In the genomic region with DNA sequence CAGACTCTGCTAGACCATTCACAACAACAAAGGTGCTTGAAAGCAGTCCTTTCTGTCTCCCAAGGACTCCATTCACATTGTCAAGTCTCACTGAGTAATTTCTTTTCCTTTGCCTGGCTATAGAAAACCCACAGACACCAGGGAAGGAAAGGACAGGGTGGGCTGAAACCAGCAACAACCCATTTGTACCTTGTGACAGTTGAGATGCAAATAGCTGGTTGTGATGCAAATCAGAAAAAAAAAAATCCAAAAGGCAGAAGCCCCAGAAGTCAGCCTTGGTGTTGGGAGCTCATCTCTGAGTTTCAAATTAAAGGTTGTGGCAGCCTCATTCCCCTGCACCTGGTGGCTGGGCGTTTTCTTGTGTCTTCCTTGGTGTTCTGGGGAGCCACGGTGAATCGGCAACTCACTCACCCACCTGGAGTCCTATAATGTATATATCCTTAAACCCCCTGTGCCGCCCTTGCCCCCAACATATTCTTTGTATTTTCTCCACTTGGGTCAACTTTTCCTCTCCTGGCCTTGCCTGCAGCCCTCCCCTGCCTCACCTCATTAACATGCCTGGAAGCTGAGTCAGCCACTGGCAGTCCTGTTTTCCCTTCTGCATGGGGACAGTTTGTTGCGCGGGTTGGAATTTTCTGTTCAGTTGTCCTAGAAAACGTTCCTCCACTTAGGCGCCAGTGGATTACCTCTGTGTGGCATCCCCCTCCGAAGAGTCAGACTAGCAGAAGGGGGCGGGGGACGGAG, we compare ENCODE assay signal across 8 cellular contexts.
A peak's percentile ranks its signal among the peaks of the same experiment; 100 is the strongest.
DNase-seq lines count a peak whose midpoint lies in the region; ATAC-seq, FAIRE-seq and TF ChIP-seq lines count a peak whose summit lies in the region.

No MANE protein-coding gene starts in this region.

- H3K27me3 Mint-ChIP-seq in natural killer cell treated with Interleukin-12 subunit alpha and Interleukin-12 subunit beta and Interleukin-15 and Interleukin-18, amount 100 ng/mL, for 72 hours, result no peaks in the 10 kb centered on the region
- peaks cover 9 to 10% of the 10 kb centered on the region in 2 donors for H3K27me3 Mint-ChIP-seq in CD8-positive, alpha-beta memory T cell

- no peaks in the 10 kb centered on the region for H3K4me1 Mint-ChIP-seq in natural killer cell treated with Interleukin-12 subunit alpha and Interleukin-12 subunit beta and Interleukin-15 and Interleukin-18, amount 100 ng/mL, for 72 hours (ENCODE audit: low read depth in 2 of 2)
- no peaks in the 10 kb centered on the region for H3K4me1 Mint-ChIP-seq in CD8-positive, alpha-beta memory T cell

- no peak for ATAC-seq in GM21529 (IDR thresholded peaks at IDR 0.05; ENCODE audit: unreplicated experiment)
- no peak for ATAC-seq in natural killer cell treated with Interleukin-12 subunit alpha and Interleukin-12 subunit beta and Interleukin-15 and Interleukin-18, amount 100 ng/mL, for 72 hours

- H2BK15ac ChIP-seq in H1 (ENCODE audit: low read length) (no peak overlapping the region), mesendoderm (replicated peaks; ENCODE audit: low read depth) (no peak overlapping the region)

- TF ChIP-seq RAD21 in H1 (IDR thresholded peaks at IDR 0.05 in 1 of 2, conservative IDR thresholded peaks at IDR 0.05 in 1 of 2; ENCODE audit: low read depth in 2 of 2, low read length in 2 of 2), result no peak

- TF ChIP-seq POLR2A in H1 (IDR thresholded peaks at IDR 0.05; ENCODE audit: control extremely low read depth in 1 of 2, low read depth in 2 of 2, low read length in 2 of 2), result no peak

- POLR2A ChIA-PET in H1 (lab: Charles Lee; ENCODE audit: partially characterized antibody), result interaction anchor here (0.7 to 1.6 kb wide), 8 partner anchors 10 to 253 kb away, joined by 3 to 7 read pairs (median 3); no protein-coding TSS in a partner anchor
- POLR2A ChIA-PET in CD8-positive, alpha-beta memory T cell (lab: Charles Lee), result interaction anchor here (0.7 kb wide), 1 partner anchor 181 kb away, joined by 3 read pairs; no protein-coding TSS in a partner anchor

- H3K23me2 ChIP-seq in H1 (ENCODE audit: low read depth, low read length), result no peaks in the 10 kb centered on the region; the same call in 1 of the 2 replicates

- H3K9ac ChIP-seq in H1 (replicated peaks in 1 of 4; ENCODE audit: extremely low read depth in 1 of 4, low read depth in 3 of 4, low read length in 3 of 4) (no peak overlapping the region; a peak in 1 of 7 replicates), mesendoderm (ENCODE audit: low read length) (no peak overlapping the region)

- peak overlapping the region; percentile 12 for H4K5ac ChIP-seq in H1 (ENCODE audit: insufficient read length, low read depth, low read length)
- H4K5ac ChIP-seq in mesendoderm (ENCODE audit: low read length), result no peak overlapping the region

- H4K8ac ChIP-seq in H1 (ENCODE audit: extremely low read depth, insufficient read depth, low read length) (no peak overlapping the region), mesendoderm (ENCODE audit: low read depth, low read length) (no peak overlapping the region)

- no peak overlapping the region for H2AFZ ChIP-seq in H1 (ENCODE audit: low read length)

- DNase-seq in 8988T (peak; percentile 60), NAMALWA (ENCODE audit: low spot score) (peak; percentile 64), H1 (ENCODE audit: low read depth in 1 of 2, low spot score in 2 of 2) (no peak), mesendoderm (peak; percentile 82)
- DNase-seq in natural killer cell treated with Interleukin-12 subunit alpha and Interleukin-12 subunit beta and Interleukin-15 and Interleukin-18, amount 100 ng/mL, for 72 hours (ENCODE audit: low spot score), result no peak
- DNase-seq in CD8-positive, alpha-beta memory T cell, result no peak
- DNase-seq in activated effector memory CD4-positive, alpha-beta T cell treated with anti-CD3 and anti-CD28 coated beads, Interleukin-2, amount 50 U/mL, for 16 hours, result no peak

- H3K4ac ChIP-seq in H1 (replicated peaks; ENCODE audit: insufficient read length, low read depth, low read length), result no peak overlapping the region
- H3K4ac ChIP-seq in mesendoderm (ENCODE audit: low read depth, low read length), result no peak overlapping the region

- no peaks in the 10 kb centered on the region for H3K9me3 Mint-ChIP-seq in natural killer cell treated with Interleukin-12 subunit alpha and Interleukin-12 subunit beta and Interleukin-15 and Interleukin-18, amount 100 ng/mL, for 72 hours
- no peaks in the 10 kb centered on the region for H3K9me3 Mint-ChIP-seq in CD8-positive, alpha-beta memory T cell

- no peak overlapping the region for H4K91ac ChIP-seq in H1 (replicated peaks; ENCODE audit: insufficient read length, low read length)

- H3K27ac ChIP-seq in H1 (ENCODE audit: low read depth, low read length) (no peak overlapping the region; the same call in 1 of the 2 replicates), mesendoderm (ENCODE audit: low read depth, low read length) (peak overlapping the region; percentile 51)
- no peak overlapping the region for H3K27ac ChIP-seq in CD8-positive, alpha-beta memory T cell (ENCODE audit: low read depth, low read length)

- H2BK120ac ChIP-seq in H1 (replicated peaks; ENCODE audit: low read depth, low read length), result peak overlapping the region; percentile 13
- no peak overlapping the region for H2BK120ac ChIP-seq in mesendoderm (ENCODE audit: low read depth, low read length)

- H3K27me3 ChIP-seq in H1 (replicated peaks in 1 of 4; ENCODE audit: control insufficient read depth in 3 of 4, extremely low read depth in 1 of 4, insufficient read depth in 3 of 4, low read length in 3 of 4) (no peaks in the 10 kb centered on the region; a peak in 1 of 7 replicates), mesendoderm (ENCODE audit: insufficient read depth, low read length, poor library complexity) (no peaks in the 10 kb centered on the region)
- no peaks in the 10 kb centered on the region for H3K27me3 ChIP-seq in CD8-positive, alpha-beta memory T cell (ENCODE audit: insufficient read depth, low read length, poor library complexity, severe bottlenecking)

- CTCF ChIA-PET in H1 (lab: Charles Lee; ENCODE audit: partially characterized antibody), result interaction anchor here (0.5 to 16.1 kb wide), 25 partner anchors 8 to 307 kb away, joined by 3 to 169 read pairs (median 4); a partner anchor contains a TSS
- CTCF ChIA-PET in CD8-positive, alpha-beta memory T cell (lab: Charles Lee), result no interaction called here

- no peak overlapping the region for H3K4me3 Mint-ChIP-seq in natural killer cell treated with Interleukin-12 subunit alpha and Interleukin-12 subunit beta and Interleukin-15 and Interleukin-18, amount 100 ng/mL, for 72 hours
- no peak overlapping the region for H3K4me3 Mint-ChIP-seq in CD8-positive, alpha-beta memory T cell

- H3K79me2 ChIP-seq in H1 (ENCODE audit: control insufficient read depth in 1 of 2, insufficient read depth in 2 of 2, low read length in 2 of 2) (no peaks in the 10 kb centered on the region), mesendoderm (ENCODE audit: control insufficient read depth, insufficient read depth, low read length) (no peaks in the 10 kb centered on the region)

- H3K4me3 ChIP-seq in H1 (ENCODE audit: extremely low read depth in 1 of 4, insufficient read depth in 2 of 4, low read depth in 3 of 4, low read length in 4 of 4), result peak overlapping the region in 1 of 4 experiments; percentile 33; a peak in 4 of 8 replicates
- H3K4me3 ChIP-seq in mesendoderm (ENCODE audit: low read length), result no peak overlapping the region
- no peak overlapping the region for H3K4me3 ChIP-seq in CD8-positive, alpha-beta memory T cell (ENCODE audit: low read length)

- H3K79me1 ChIP-seq in H1 (ENCODE audit: low read depth, low read length) (no peaks in the 10 kb centered on the region), mesendoderm (ENCODE audit: low read length) (no peaks in the 10 kb centered on the region)

- no peak overlapping the region for H3K23ac ChIP-seq in H1 (ENCODE audit: insufficient read length)
- no peak overlapping the region for H3K23ac ChIP-seq in mesendoderm (ENCODE audit: low read length)

- H3K56ac ChIP-seq in H1 (replicated peaks; ENCODE audit: insufficient read length, low read depth, low read length) (no peak overlapping the region), mesendoderm (ENCODE audit: low read length) (peak overlapping the region; percentile 70)

- H3K14ac ChIP-seq in H1 (ENCODE audit: insufficient read length), result no peak overlapping the region

- H3K27ac Mint-ChIP-seq in natural killer cell treated with Interleukin-12 subunit alpha and Interleukin-12 subunit beta and Interleukin-15 and Interleukin-18, amount 100 ng/mL, for 72 hours, result no peak overlapping the region
- no peak overlapping the region for H3K27ac Mint-ChIP-seq in CD8-positive, alpha-beta memory T cell

- peak overlapping the region; percentile 95 for H2BK12ac ChIP-seq in H1 (ENCODE audit: low read depth, low read length)

- no peaks in the 10 kb centered on the region for H4K20me1 ChIP-seq in H1 (replicated peaks in 1 of 2; ENCODE audit: control insufficient read depth in 1 of 2, insufficient read depth in 2 of 2, low read length in 2 of 2)

- TF ChIP-seq CTCF in H1 (IDR thresholded peaks at IDR 0.05; ENCODE audit: control extremely low read depth in 1 of 3, insufficient read depth in 1 of 3, low read depth in 1 of 3, low read length in 3 of 3), result no peak

- H3K9me3 ChIP-seq in H1 (ENCODE audit: insufficient read depth in 2 of 2, low read depth in 1 of 2, low read length in 1 of 2), result peaks cover 0 to 4% of the 10 kb centered on the region in 2 experiments; a peak in 1 of 4 replicates
- no peaks in the 10 kb centered on the region for H3K9me3 ChIP-seq in CD8-positive, alpha-beta memory T cell (ENCODE audit: low read length)

- H2BK20ac ChIP-seq in H1 (ENCODE audit: low read length), result peak overlapping the region; percentile 40; the same call in 1 of the 2 replicates

- peak overlapping the region; percentile 66; the same call in 1 of the 2 replicates for H2AK5ac ChIP-seq in H1 (ENCODE audit: low read depth, low read length)
- no peak overlapping the region for H2AK5ac ChIP-seq in mesendoderm (ENCODE audit: low read length)

- no peaks in the 10 kb centered on the region for H3K36me3 Mint-ChIP-seq in natural killer cell treated with Interleukin-12 subunit alpha and Interleukin-12 subunit beta and Interleukin-15 and Interleukin-18, amount 100 ng/mL, for 72 hours
- no peaks in the 10 kb centered on the region for H3K36me3 Mint-ChIP-seq in CD8-positive, alpha-beta memory T cell

- peak overlapping the region; percentile 52 to 82 for H3K4me2 ChIP-seq in H1 (ENCODE audit: insufficient read depth in 1 of 2, low read depth in 2 of 2, low read length in 2 of 2)
- H3K4me2 ChIP-seq in mesendoderm (ENCODE audit: low read length), result no peak overlapping the region

- H2BK5ac ChIP-seq in H1 (ENCODE audit: low read depth, low read length) (peak overlapping the region; percentile 90; the same call in 1 of the 2 replicates), mesendoderm (ENCODE audit: low read length) (peak overlapping the region; percentile 26)

- TF ChIP-seq EP300 in H1 (IDR thresholded peaks at IDR 0.05; ENCODE audit: borderline replicate concordance in 1 of 2, low read depth in 2 of 2, low read length in 2 of 2), result no peak

- H3K18ac ChIP-seq in H1 (ENCODE audit: extremely low read depth, low read length) (peak overlapping the region; percentile 64), mesendoderm (ENCODE audit: low read length) (no peak overlapping the region)

- peaks cover 25 to 40% (median 32%) of the 10 kb centered on the region in 4 experiments for H3K4me1 ChIP-seq in H1 (replicated peaks in 1 of 4; ENCODE audit: control insufficient read depth in 3 of 4, insufficient read depth in 4 of 4, low read length in 3 of 4)
- H3K4me1 ChIP-seq in mesendoderm (ENCODE audit: control insufficient read depth, low read depth, low read length), result peaks cover 22% of the 10 kb centered on the region
- no peaks in the 10 kb centered on the region for H3K4me1 ChIP-seq in CD8-positive, alpha-beta memory T cell (ENCODE audit: insufficient read depth, low read length)

- H3K36me3 ChIP-seq in H1 (ENCODE audit: control insufficient read depth in 2 of 4, insufficient read depth in 4 of 4, low read length in 3 of 4) (no peaks in the 10 kb centered on the region), mesendoderm (ENCODE audit: control insufficient read depth, insufficient read depth, low read length) (no peaks in the 10 kb centered on the region)
- no peaks in the 10 kb centered on the region for H3K36me3 ChIP-seq in CD8-positive, alpha-beta memory T cell (ENCODE audit: insufficient read depth, low read length)

- 17% methylated on average over 11 of the region's 11 CpGs; no CpG with 5 or more reads in 1 of the 2 experiments for WGBS in H1 (ENCODE audit: extremely low coverage in 1 of 2, insufficient coverage in 1 of 2, insufficient read length in 1 of 2, insufficient replicate concordance in 2 of 2, low coverage in 1 of 2, low lambda C conversion rate in 2 of 2, missing lambda C conversion rate in 1 of 2), 2 experiments
- no CpG with 5 or more reads among the region's 11 CpGs for WGBS in mesendoderm (ENCODE audit: extremely low coverage, insufficient coverage, low lambda C conversion rate)

- FAIRE-seq in H1 (lab: Jason Lieb, UNC), result no peak

Comparison
In these comparisons a context has a peak if more than half of its experiments do, and no peak if none do; other contexts are left out.
1. DNase-seq: peak in 8988T (single experiment), NAMALWA (single experiment) and mesendoderm (single experiment); none in H1 (0 of 2), natural killer cell treated with Interleukin-12 subunit alpha and Interleukin-12 subunit beta and Interleukin-15 and Interleukin-18, amount 100 ng/mL, for 72 hours (single experiment), CD8-positive, alpha-beta memory T cell (0 of 5) and activated effector memory CD4-positive, alpha-beta T cell treated with anti-CD3 and anti-CD28 coated beads, Interleukin-2, amount 50 U/mL, for 16 hours (single experiment).